In genomic region chr12:52042706-52043385, GRCh38 we compare ENCODE assay signal across 14 cellular contexts. TPM values are rescaled to one million over a fixed set of nuclear protein-coding genes. Genes with fewer than 3 reads are reported as not detected.
DNase-seq lines count a peak whose midpoint lies in the region; ATAC-seq and TF ChIP-seq lines count a peak whose summit lies in the region.
"Had no signal": no experiment of that assay in that cellular context is flagged by ENCODE, and none has a peak within 500 bp of the region (broad histone marks: within the 10 kb centered on the region; RNA-seq: fewer than 3 reads in every experiment).

No MANE protein-coding gene starts in this region.

- H3K27ac Mint-ChIP-seq in activated B cell treated with CpG ODN at 0.5 μM for 24 hours = peak overlapping the region; percentile 50

- no peaks in the 10 kb centered on the region for H3K27me3 Mint-ChIP-seq in activated B cell treated with CpG ODN at 0.5 μM for 24 hours
- H3K27me3 Mint-ChIP-seq: central memory CD8-positive, alpha-beta T cell had no signal

- CTCF ChIA-PET in activated B cell treated with CpG ODN at 0.5 μM for 24 hours (lab: Charles Lee) = interaction anchor here (1.6 to 2.3 kb wide), 3 partner anchors 8 to 18 kb away, joined by 5 to 14 read pairs (median 6); partner anchors contain the start of gene NR4A1

- POLR2A ChIA-PET in activated B cell treated with CpG ODN at 0.5 μM for 24 hours (lab: Charles Lee) = interaction anchor here (0.6 to 6.6 kb wide), 4 partner anchors 8 to 1416 kb away, joined by 3 to 94 read pairs (median 4); partner anchors contain the start of gene NR4A1

- no peaks in the 10 kb centered on the region for H3K9me3 ChIP-seq in left ventricle myocardium inferior (replicated peaks)
- no peaks in the 10 kb centered on the region for H3K9me3 ChIP-seq in upper lobe of right lung

- TF ChIP-seq CTCF in left ventricle myocardium inferior (IDR thresholded peaks at IDR 0.05; ENCODE audit: borderline replicate concordance) = no peak
- no peak for TF ChIP-seq CTCF in activated B cell treated with CpG ODN at 0.5 μM for 24 hours (IDR thresholded peaks at IDR 0.05)
- no peak for TF ChIP-seq CTCF in upper lobe of right lung (IDR thresholded peaks at IDR 0.05)

- intact Hi-C loops in left ventricle myocardium inferior (cut with micrococcal nuclease) (no loop called here), left ventricle myocardium superior (cut with micrococcal nuclease) (no loop called here), activated B cell treated with CpG ODN at 0.5 μM for 24 hours (cut with micrococcal nuclease) (loop anchor here (1.0 kb wide), 1 partner anchor 7 kb away; no protein-coding TSS in a partner anchor), upper lobe of right lung (cut with DNase I) (no loop called here)

- H3K27me3 ChIP-seq in left ventricle myocardium inferior (ENCODE audit: low read depth) (no peaks in the 10 kb centered on the region), upper lobe of right lung (no peaks in the 10 kb centered on the region)

- DNase-seq in left ventricle myocardium inferior = no peak
- no peak for DNase-seq in left ventricle myocardium superior
- DNase-seq in activated B cell treated with CpG ODN at 0.5 μM for 24 hours = no peak
- DNase-seq in myocyte (ENCODE audit: low read depth) = peak; percentile 81
- no peak for DNase-seq in upper lobe of right lung
- DNase-seq in activated CD8-positive, alpha-beta memory T cell treated with anti-CD3 and anti-CD28 coated beads for 24 hours = no peak
- no peak for DNase-seq in amygdala (lab: John Stamatoyannopoulos, UW)
- DNase-seq: activated T-cell treated with anti-CD3 and anti-CD28 coated beads, Interleukin-2, amount 50 U/mL, for 48 hours; immature natural killer cell had no signal

- H3K36me3 ChIP-seq in left ventricle myocardium inferior (no peaks in the 10 kb centered on the region), upper lobe of right lung (no peaks in the 10 kb centered on the region)

- peaks cover 69% of the 10 kb centered on the region for H3K4me1 Mint-ChIP-seq in activated B cell treated with CpG ODN at 0.5 μM for 24 hours

- ATAC-seq in left ventricle myocardium superior (no peak), activated B cell treated with CpG ODN at 0.5 μM for 24 hours (ENCODE audit: low read depth) (no peak), upper lobe of right lung (no peak), GM18517 (IDR thresholded peaks at IDR 0.05; ENCODE audit: unreplicated experiment) (no peak)
- ATAC-seq: Panc1 had no signal

- H3K4me1 ChIP-seq in left ventricle myocardium inferior = peaks cover 100% of the 10 kb centered on the region
- peaks cover 50% of the 10 kb centered on the region for H3K4me1 ChIP-seq in upper lobe of right lung

- H3K27ac ChIP-seq in left ventricle myocardium inferior (replicated peaks) (peak overlapping the region; percentile 96), upper lobe of right lung (peak overlapping the region; percentile 78)

- H3K36me3 Mint-ChIP-seq in activated B cell treated with CpG ODN at 0.5 μM for 24 hours (ENCODE audit: low read depth) = peaks cover 17% of the 10 kb centered on the region
- H3K36me3 Mint-ChIP-seq: immature natural killer cell had no signal

- no peaks in the 10 kb centered on the region for H3K9me3 Mint-ChIP-seq in activated B cell treated with CpG ODN at 0.5 μM for 24 hours
- H3K9me3 Mint-ChIP-seq: central memory CD8-positive, alpha-beta T cell; immature natural killer cell had no signal

- H3K4me3 Mint-ChIP-seq in activated B cell treated with CpG ODN at 0.5 μM for 24 hours = no peak overlapping the region

- peak overlapping the region; percentile 65 for H3K4me3 ChIP-seq in left ventricle myocardium inferior
- H3K4me3 ChIP-seq in upper lobe of right lung = no peak overlapping the region

RNA-seq across cellular contexts. Expression of gene NR4A1, which starts 8.4 kb away (rescaled TPM):
- total RNA-seq in left ventricle myocardium inferior (55.5 TPM), left ventricle myocardium superior (58.9 TPM), activated B cell treated with CpG ODN at 0.5 μM for 24 hours (18.8 and 24.2 TPM in 2 replicates), myocyte (3.4 and 5.5 TPM in 2 replicates), upper lobe of right lung (67.0 TPM)
- 2.7 TPM for polyA plus RNA-seq in myocyte (2012)

RNA-seq across cellular contexts. Expression of gene ATG101, which starts 26.9 kb away (rescaled TPM):
- total RNA-seq in left ventricle myocardium inferior (23.8 TPM), left ventricle myocardium superior (26.5 TPM), activated B cell treated with CpG ODN at 0.5 μM for 24 hours (25.6 and 32.5 TPM in 2 replicates), myocyte (93.8 and 105 TPM in 2 replicates), upper lobe of right lung (37.3 TPM)
- polyA plus RNA-seq in myocyte (2012) = 152 TPM

RNA-seq across cellular contexts. Expression of gene TAMALIN, which starts 36.1 kb away (rescaled TPM):
- total RNA-seq in left ventricle myocardium inferior (20.0 TPM), left ventricle myocardium superior (22.2 TPM), activated B cell treated with CpG ODN at 0.5 μM for 24 hours (47.6 and 52.8 TPM in 2 replicates), myocyte (64.9 and 96.8 TPM in 2 replicates), upper lobe of right lung (199 TPM)
- 247 TPM for polyA plus RNA-seq in myocyte (2012)

RNA-seq across cellular contexts. Expression of gene SMIM41, which starts 36.7 kb away (rescaled TPM):
- total RNA-seq in left ventricle myocardium inferior (0.30 TPM), left ventricle myocardium superior (not detected), activated B cell treated with CpG ODN at 0.5 μM for 24 hours (0.24 TPM in 1 of 2 replicates, not detected in the other), myocyte (not detected in 2 replicates), upper lobe of right lung (6.1 TPM)
- 0.11 TPM for polyA plus RNA-seq in myocyte (2012)
- total RNA-seq: HT1080 had no signal
- polyA plus RNA-seq: immature natural killer cell, neural cell had no signal
